ENCODE assay signal across 1 cellular context in the genomic region with DNA sequence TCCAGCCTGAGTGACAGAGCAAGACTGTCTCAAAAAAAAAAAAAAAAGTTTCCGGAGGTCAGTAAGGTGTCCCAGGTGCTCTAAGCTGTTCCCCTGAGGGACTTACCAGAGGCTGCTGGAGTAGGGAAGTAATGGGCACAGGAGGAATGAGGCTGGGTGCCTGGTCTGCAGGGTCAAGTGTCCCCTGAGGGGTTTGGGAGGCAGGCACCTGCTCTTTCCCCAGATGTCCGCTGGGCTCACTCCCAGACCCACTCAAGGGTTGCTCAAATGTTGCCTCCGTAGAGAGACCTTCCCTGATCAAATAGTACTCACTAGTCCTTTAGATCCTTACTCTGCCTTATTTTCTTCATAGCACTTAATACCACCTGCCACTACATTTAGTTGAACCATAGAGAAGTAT.
TF ChIP-seq lines count a peak whose summit lies in the region.

No MANE protein-coding gene starts in this region.

TF ChIP-seq in H1, 55 proteins besides CTCF, POLR2A, EP300 and RAD21:
- TF ChIP-seq CTBP2 (IDR thresholded peaks at IDR 0.05; ENCODE audit: borderline replicate concordance, insufficient read depth, insufficient read length, low read length) (no peak), BCL11A (IDR thresholded peaks at IDR 0.05; ENCODE audit: low read depth in 2 of 2, low read length in 2 of 2) (no peak), SP2 (IDR thresholded peaks at IDR 0.05; ENCODE audit: low read length) (no peak), SRF (IDR thresholded peaks at IDR 0.05; ENCODE audit: low read depth, low read length) (no peak), FOSL1 (IDR thresholded peaks at IDR 0.05; ENCODE audit: insufficient read depth, low read depth, low read length) (no peak), KDM4A (IDR thresholded peaks at IDR 0.05; ENCODE audit: low read depth, low read length, severe bottlenecking) (no peak), GTF2F1 (IDR thresholded peaks at IDR 0.05; ENCODE audit: borderline replicate concordance, low read depth, low read length) (no peak), TEAD4 (IDR thresholded peaks at IDR 0.05; ENCODE audit: low read depth, low read length) (no peak), NRF1 (IDR thresholded peaks at IDR 0.05; ENCODE audit: low read depth, low read length) (no peak), SIN3A (conservative IDR thresholded peaks at IDR 0.05 in 1 of 2, IDR thresholded peaks at IDR 0.05 in 1 of 2; ENCODE audit: low read depth in 1 of 2, low read length in 2 of 2) (no peak), MAFK (IDR thresholded peaks at IDR 0.05; ENCODE audit: low read depth, low read length) (no peak), BACH1 (IDR thresholded peaks at IDR 0.05; ENCODE audit: low read length) (no peak), POU5F1 (IDR thresholded peaks at IDR 0.05; ENCODE audit: low read depth, low read length) (no peak), CHD1 (IDR thresholded peaks at IDR 0.05; ENCODE audit: low read depth, low read length) (no peak)
- TF ChIP-seq, protein P1, sequence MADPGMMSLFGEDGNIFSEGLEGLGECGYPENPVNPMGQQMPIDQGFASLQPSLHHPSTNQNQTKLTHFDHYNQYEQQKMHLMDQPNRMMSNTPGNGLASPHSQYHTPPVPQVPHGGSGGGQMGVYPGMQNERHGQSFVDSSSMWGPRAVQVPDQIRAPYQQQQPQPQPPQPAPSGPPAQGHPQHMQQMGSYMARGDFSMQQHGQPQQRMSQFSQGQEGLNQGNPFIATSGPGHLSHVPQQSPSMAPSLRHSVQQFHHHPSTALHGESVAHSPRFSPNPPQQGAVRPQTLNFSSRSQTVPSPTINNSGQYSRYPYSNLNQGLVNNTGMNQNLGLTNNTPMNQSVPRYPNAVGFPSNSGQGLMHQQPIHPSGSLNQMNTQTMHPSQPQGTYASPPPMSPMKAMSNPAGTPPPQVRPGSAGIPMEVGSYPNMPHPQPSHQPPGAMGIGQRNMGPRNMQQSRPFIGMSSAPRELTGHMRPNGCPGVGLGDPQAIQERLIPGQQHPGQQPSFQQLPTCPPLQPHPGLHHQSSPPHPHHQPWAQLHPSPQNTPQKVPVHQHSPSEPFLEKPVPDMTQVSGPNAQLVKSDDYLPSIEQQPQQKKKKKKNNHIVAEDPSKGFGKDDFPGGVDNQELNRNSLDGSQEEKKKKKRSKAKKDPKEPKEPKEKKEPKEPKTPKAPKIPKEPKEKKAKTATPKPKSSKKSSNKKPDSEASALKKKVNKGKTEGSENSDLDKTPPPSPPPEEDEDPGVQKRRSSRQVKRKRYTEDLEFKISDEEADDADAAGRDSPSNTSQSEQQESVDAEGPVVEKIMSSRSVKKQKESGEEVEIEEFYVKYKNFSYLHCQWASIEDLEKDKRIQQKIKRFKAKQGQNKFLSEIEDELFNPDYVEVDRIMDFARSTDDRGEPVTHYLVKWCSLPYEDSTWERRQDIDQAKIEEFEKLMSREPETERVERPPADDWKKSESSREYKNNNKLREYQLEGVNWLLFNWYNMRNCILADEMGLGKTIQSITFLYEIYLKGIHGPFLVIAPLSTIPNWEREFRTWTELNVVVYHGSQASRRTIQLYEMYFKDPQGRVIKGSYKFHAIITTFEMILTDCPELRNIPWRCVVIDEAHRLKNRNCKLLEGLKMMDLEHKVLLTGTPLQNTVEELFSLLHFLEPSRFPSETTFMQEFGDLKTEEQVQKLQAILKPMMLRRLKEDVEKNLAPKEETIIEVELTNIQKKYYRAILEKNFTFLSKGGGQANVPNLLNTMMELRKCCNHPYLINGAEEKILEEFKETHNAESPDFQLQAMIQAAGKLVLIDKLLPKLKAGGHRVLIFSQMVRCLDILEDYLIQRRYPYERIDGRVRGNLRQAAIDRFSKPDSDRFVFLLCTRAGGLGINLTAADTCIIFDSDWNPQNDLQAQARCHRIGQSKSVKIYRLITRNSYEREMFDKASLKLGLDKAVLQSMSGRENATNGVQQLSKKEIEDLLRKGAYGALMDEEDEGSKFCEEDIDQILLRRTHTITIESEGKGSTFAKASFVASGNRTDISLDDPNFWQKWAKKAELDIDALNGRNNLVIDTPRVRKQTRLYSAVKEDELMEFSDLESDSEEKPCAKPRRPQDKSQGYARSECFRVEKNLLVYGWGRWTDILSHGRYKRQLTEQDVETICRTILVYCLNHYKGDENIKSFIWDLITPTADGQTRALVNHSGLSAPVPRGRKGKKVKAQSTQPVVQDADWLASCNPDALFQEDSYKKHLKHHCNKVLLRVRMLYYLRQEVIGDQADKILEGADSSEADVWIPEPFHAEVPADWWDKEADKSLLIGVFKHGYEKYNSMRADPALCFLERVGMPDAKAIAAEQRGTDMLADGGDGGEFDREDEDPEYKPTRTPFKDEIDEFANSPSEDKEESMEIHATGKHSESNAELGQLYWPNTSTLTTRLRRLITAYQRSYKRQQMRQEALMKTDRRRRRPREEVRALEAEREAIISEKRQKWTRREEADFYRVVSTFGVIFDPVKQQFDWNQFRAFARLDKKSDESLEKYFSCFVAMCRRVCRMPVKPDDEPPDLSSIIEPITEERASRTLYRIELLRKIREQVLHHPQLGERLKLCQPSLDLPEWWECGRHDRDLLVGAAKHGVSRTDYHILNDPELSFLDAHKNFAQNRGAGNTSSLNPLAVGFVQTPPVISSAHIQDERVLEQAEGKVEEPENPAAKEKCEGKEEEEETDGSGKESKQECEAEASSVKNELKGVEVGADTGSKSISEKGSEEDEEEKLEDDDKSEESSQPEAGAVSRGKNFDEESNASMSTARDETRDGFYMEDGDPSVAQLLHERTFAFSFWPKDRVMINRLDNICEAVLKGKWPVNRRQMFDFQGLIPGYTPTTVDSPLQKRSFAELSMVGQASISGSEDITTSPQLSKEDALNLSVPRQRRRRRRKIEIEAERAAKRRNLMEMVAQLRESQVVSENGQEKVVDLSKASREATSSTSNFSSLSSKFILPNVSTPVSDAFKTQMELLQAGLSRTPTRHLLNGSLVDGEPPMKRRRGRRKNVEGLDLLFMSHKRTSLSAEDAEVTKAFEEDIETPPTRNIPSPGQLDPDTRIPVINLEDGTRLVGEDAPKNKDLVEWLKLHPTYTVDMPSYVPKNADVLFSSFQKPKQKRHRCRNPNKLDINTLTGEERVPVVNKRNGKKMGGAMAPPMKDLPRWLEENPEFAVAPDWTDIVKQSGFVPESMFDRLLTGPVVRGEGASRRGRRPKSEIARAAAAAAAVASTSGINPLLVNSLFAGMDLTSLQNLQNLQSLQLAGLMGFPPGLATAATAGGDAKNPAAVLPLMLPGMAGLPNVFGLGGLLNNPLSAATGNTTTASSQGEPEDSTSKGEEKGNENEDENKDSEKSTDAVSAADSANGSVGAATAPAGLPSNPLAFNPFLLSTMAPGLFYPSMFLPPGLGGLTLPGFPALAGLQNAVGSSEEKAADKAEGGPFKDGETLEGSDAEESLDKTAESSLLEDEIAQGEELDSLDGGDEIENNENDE (IDR thresholded peaks at IDR 0.05; ENCODE audit: insufficient replicate concordance, low read length) = no peak
- TF ChIP-seq, protein P2, sequence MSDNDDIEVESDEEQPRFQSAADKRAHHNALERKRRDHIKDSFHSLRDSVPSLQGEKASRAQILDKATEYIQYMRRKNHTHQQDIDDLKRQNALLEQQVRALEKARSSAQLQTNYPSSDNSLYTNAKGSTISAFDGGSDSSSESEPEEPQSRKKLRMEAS (IDR thresholded peaks at IDR 0.05) = no peak
- TF ChIP-seq, protein P3, sequence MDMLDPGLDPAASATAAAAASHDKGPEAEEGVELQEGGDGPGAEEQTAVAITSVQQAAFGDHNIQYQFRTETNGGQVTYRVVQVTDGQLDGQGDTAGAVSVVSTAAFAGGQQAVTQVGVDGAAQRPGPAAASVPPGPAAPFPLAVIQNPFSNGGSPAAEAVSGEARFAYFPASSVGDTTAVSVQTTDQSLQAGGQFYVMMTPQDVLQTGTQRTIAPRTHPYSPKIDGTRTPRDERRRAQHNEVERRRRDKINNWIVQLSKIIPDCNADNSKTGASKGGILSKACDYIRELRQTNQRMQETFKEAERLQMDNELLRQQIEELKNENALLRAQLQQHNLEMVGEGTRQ (IDR thresholded peaks at IDR 0.05; ENCODE audit: low read length) = no peak
